In the genomic region with DNA sequence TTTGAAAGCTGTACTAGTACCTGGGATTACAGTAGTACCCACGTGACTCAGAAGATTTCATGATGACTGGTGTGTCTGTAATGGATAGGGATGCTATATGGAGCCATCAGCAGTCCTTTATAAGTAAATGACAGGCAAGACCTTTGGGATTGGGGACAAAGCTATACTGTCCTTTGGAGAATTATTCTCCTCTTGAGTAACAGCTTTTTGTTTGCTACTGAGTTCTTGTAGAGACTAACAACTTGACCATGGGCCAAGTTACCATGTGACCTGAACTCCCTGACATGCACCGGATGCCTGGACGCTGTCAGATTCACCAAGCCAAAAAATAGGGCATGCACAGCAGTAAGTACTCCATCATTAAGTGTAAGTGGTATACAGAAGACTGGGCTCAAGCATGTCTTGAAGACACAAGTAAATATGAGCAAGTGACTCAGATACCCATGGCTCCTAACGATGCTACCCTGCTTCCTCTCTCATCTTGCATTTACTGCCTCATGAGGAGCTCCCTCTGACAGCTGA, we compare ENCODE assay signal across 12 cellular contexts. TPM values are rescaled to one million over a fixed set of nuclear protein-coding genes. Genes with fewer than 3 reads are reported as not detected.
DNase-seq lines count a peak whose midpoint lies in the region; ATAC-seq, FAIRE-seq and TF ChIP-seq lines count a peak whose summit lies in the region.
"Had no signal": no experiment of that assay in that cellular context is flagged by ENCODE, and none has a peak within 500 bp of the region (broad histone marks: within the 10 kb centered on the region; RNA-seq: fewer than 3 reads in every experiment).

No MANE protein-coding gene starts in this region.

- no peak for TF ChIP-seq CTCF in fibroblast of lung (conservative IDR thresholded peaks at IDR 0.05 in 1 of 2, IDR thresholded peaks at IDR 0.05 in 1 of 2; ENCODE audit: low read depth in 1 of 2, low read length in 2 of 2)
- TF ChIP-seq CTCF in uterus (IDR thresholded peaks at IDR 0.05), result peak in 1 of 4 experiments; percentile 4

- H3K4me3 Mint-ChIP-seq in activated naive CD8-positive, alpha-beta T cell, result peak overlapping the region; percentile 15
- no peak overlapping the region for H3K4me3 Mint-ChIP-seq in activated naive CD8-positive, alpha-beta T cell treated with anti-CD3 and anti-CD28 coated beads for 36 hours
- H3K4me3 Mint-ChIP-seq: stimulated activated naive CD8-positive, alpha-beta T cell treated with anti-CD3 and anti-CD28 coated beads, Interleukin-15, amount 100 ng/mL, for 72 hours had no signal

- H3K4me3 ChIP-seq in fibroblast of lung (replicated peaks in 1 of 4; ENCODE audit: control extremely low read depth in 1 of 4, insufficient read depth in 1 of 4, low read depth in 3 of 4, low read length in 4 of 4) (no peak overlapping the region), muscle layer of duodenum (ENCODE audit: low read depth in 1 of 2, low read length in 2 of 2) (no peak overlapping the region), uterus (no peak overlapping the region)
- H3K4me3 ChIP-seq: SJSA1 had no signal

- TF ChIP-seq POLR2A in uterus (IDR thresholded peaks at IDR 0.05), result no peak

- H3K27me3 Mint-ChIP-seq in activated naive CD8-positive, alpha-beta T cell, result no peaks in the 10 kb centered on the region
- H3K27me3 Mint-ChIP-seq in activated naive CD8-positive, alpha-beta T cell treated with anti-CD3 and anti-CD28 coated beads for 36 hours, result no peaks in the 10 kb centered on the region
- H3K27me3 Mint-ChIP-seq: stimulated activated naive CD8-positive, alpha-beta T cell treated with anti-CD3 and anti-CD28 coated beads, Interleukin-15, amount 100 ng/mL, for 72 hours had no signal

- FAIRE-seq in HTR-8/SVneo (lab: Jason Lieb, UNC), result no peak

- intact Hi-C loops in uterus (cut with DNase I; ENCODE audit: low total_unique reads), result no loop called here

- no peak overlapping the region for H3K27ac ChIP-seq in fibroblast of lung (ENCODE audit: insufficient read depth, low read length)
- peak overlapping the region; percentile 56 for H3K27ac ChIP-seq in muscle layer of duodenum (ENCODE audit: low read length)
- H3K27ac ChIP-seq in uterus, result peak overlapping the region; percentile 24 to 49
- H3K27ac ChIP-seq: SJSA1 had no signal

- no peak for ATAC-seq in GM21390 (IDR thresholded peaks at IDR 0.05; ENCODE audit: unreplicated experiment)
- ATAC-seq: stimulated activated naive CD8-positive, alpha-beta T cell treated with anti-CD3 and anti-CD28 coated beads, Interleukin-15, amount 100 ng/mL, for 72 hours had no signal

- H3K9me3 ChIP-seq in fibroblast of lung (ENCODE audit: control insufficient read depth, insufficient read depth, low read depth, low read length) (no peaks in the 10 kb centered on the region), muscle layer of duodenum (ENCODE audit: control insufficient read depth in 1 of 2, low read length in 2 of 2) (no peaks in the 10 kb centered on the region), uterus (no peaks in the 10 kb centered on the region)
- H3K9me3 ChIP-seq: SJSA1 had no signal

- H3K4me1 ChIP-seq in fibroblast of lung (ENCODE audit: control insufficient read depth, extremely low read depth, insufficient read depth, low read length) (no peaks in the 10 kb centered on the region), muscle layer of duodenum (ENCODE audit: control insufficient read depth in 1 of 2, insufficient read depth in 2 of 2, low read length in 2 of 2) (peaks cover 9 to 12% of the 10 kb centered on the region in 2 donors), uterus (peaks cover 0 to 7% of the 10 kb centered on the region in 2 donors)
- H3K4me1 ChIP-seq: SJSA1 had no signal

- H3K27me3 ChIP-seq in fibroblast of lung (ENCODE audit: control insufficient read depth, insufficient read depth, low read length), result no peaks in the 10 kb centered on the region
- no peaks in the 10 kb centered on the region for H3K27me3 ChIP-seq in muscle layer of duodenum (ENCODE audit: low read depth, low read length)
- no peaks in the 10 kb centered on the region for H3K27me3 ChIP-seq in uterus
- H3K27me3 ChIP-seq: SJSA1 had no signal

- H3K36me3 ChIP-seq in fibroblast of lung (ENCODE audit: control insufficient read depth, insufficient read depth, low read length), result no peaks in the 10 kb centered on the region
- H3K36me3 ChIP-seq in muscle layer of duodenum (ENCODE audit: control insufficient read depth in 1 of 2, insufficient read depth in 2 of 2, low read length in 2 of 2), result no peaks in the 10 kb centered on the region
- H3K36me3 ChIP-seq in uterus, result no peaks in the 10 kb centered on the region

- peaks cover 84% of the 10 kb centered on the region for H3K79me2 ChIP-seq in fibroblast of lung (ENCODE audit: control insufficient read depth, insufficient read depth, low read length)

- H3K4me2 ChIP-seq in fibroblast of lung (ENCODE audit: extremely low read depth, insufficient read depth, low read length), result no peak overlapping the region

- H4K20me1 ChIP-seq in fibroblast of lung (ENCODE audit: control insufficient read depth, extremely low read depth, insufficient read depth, low read length), result no peaks in the 10 kb centered on the region

- H2AFZ ChIP-seq in fibroblast of lung (ENCODE audit: low read length), result no peak overlapping the region

- no peaks in the 10 kb centered on the region for H3K9me3 Mint-ChIP-seq in activated naive CD8-positive, alpha-beta T cell (ENCODE audit: low read depth)
- H3K9me3 Mint-ChIP-seq in activated naive CD8-positive, alpha-beta T cell treated with anti-CD3 and anti-CD28 coated beads for 36 hours, result no peaks in the 10 kb centered on the region
- H3K9me3 Mint-ChIP-seq: stimulated activated naive CD8-positive, alpha-beta T cell treated with anti-CD3 and anti-CD28 coated beads, Interleukin-15, amount 100 ng/mL, for 72 hours had no signal

- no peak for DNase-seq in activated naive CD8-positive, alpha-beta T cell treated with anti-CD3 and anti-CD28 coated beads for 36 hours
- DNase-seq in fibroblast of lung (ENCODE audit: low read depth in 2 of 2) (peak; percentile 56 to 76), uterus (peak; percentile 49 to 76), middle frontal gyrus (ENCODE audit: extremely low spot score, low spot score) (no peak), HTR-8/SVneo (ENCODE audit: insufficient read length, low spot score) (no peak)
- DNase-seq: activated gamma-delta T cell; MV-4-11; stimulated activated naive CD8-positive, alpha-beta T cell treated with anti-CD3 and anti-CD28 coated beads, Interleukin-15, amount 100 ng/mL, for 72 hours had no signal

- H3K9ac ChIP-seq in fibroblast of lung (ENCODE audit: insufficient read depth, low read length), result no peak overlapping the region

- peaks cover 10% of the 10 kb centered on the region for H3K36me3 Mint-ChIP-seq in activated naive CD8-positive, alpha-beta T cell
- H3K36me3 Mint-ChIP-seq in activated naive CD8-positive, alpha-beta T cell treated with anti-CD3 and anti-CD28 coated beads for 36 hours, result peaks cover 11% of the 10 kb centered on the region

- H3K4me1 Mint-ChIP-seq in activated naive CD8-positive, alpha-beta T cell (ENCODE audit: low read depth), result peaks cover 63% of the 10 kb centered on the region
- H3K4me1 Mint-ChIP-seq in activated naive CD8-positive, alpha-beta T cell treated with anti-CD3 and anti-CD28 coated beads for 36 hours, result peaks cover 50% of the 10 kb centered on the region

- H3K27ac Mint-ChIP-seq in activated naive CD8-positive, alpha-beta T cell, result peak overlapping the region; percentile 72
- H3K27ac Mint-ChIP-seq in activated naive CD8-positive, alpha-beta T cell treated with anti-CD3 and anti-CD28 coated beads for 36 hours, result no peak overlapping the region
- H3K27ac Mint-ChIP-seq: stimulated activated naive CD8-positive, alpha-beta T cell treated with anti-CD3 and anti-CD28 coated beads, Interleukin-15, amount 100 ng/mL, for 72 hours had no signal

RNA-seq across cellular contexts. Expression of gene SEC11A, which starts 12.9 kb away (rescaled TPM):
- 10 to 100 TPM; 89.3 to 93.5 TPM for total RNA-seq in activated naive CD8-positive, alpha-beta T cell treated with anti-CD3 and anti-CD28 coated beads for 36 hours
- 263 and 300 TPM in 2 replicates for total RNA-seq in fibroblast of lung
- 243 and 254 TPM in 2 replicates for polyA plus RNA-seq in fibroblast of lung
- 206 and 222 TPM in 2 replicates for polyA plus RNA-seq in fibroblast of lung (2012)
- 45.0 and 50.6 TPM in 2 replicates for polyA minus RNA-seq in fibroblast of lung (ENCODE audit: low replicate concordance)
- 100 to 1,000 TPM; 117 to 261 (median 204) TPM for total RNA-seq in uterus

RNA-seq across cellular contexts. Expression of gene NMB, which starts 45.0 kb away (rescaled TPM):
- total RNA-seq in activated naive CD8-positive, alpha-beta T cell treated with anti-CD3 and anti-CD28 coated beads for 36 hours, result 1 to 10 TPM; 2.6 TPM
- total RNA-seq in fibroblast of lung, result 3.1 and 3.6 TPM in 2 replicates
- polyA plus RNA-seq in fibroblast of lung, result 1.5 and 2.4 TPM in 2 replicates
- 4.1 and 7.6 TPM in 2 replicates for polyA plus RNA-seq in fibroblast of lung (2012)
- polyA minus RNA-seq in fibroblast of lung (ENCODE audit: low replicate concordance), result 3.9 and 8.8 TPM in 2 replicates
- total RNA-seq in uterus, result 10 to 100 TPM in 1 of 4 donors, 1 to 10 TPM in 3; 3.1 to 10.5 (median 7.4) TPM

RNA-seq across cellular contexts. Expression of gene ZNF592, which starts 45.4 kb away (rescaled TPM):
- total RNA-seq in activated naive CD8-positive, alpha-beta T cell treated with anti-CD3 and anti-CD28 coated beads for 36 hours, result 10 to 100 TPM; 24.5 to 26.5 TPM
- total RNA-seq in fibroblast of lung, result 3.1 and 5.1 TPM in 2 replicates
- polyA plus RNA-seq in fibroblast of lung, result 7.3 and 7.5 TPM in 2 replicates
- polyA plus RNA-seq in fibroblast of lung (2012), result 9.1 and 10.4 TPM in 2 replicates
- 17.6 and 24.5 TPM in 2 replicates for polyA minus RNA-seq in fibroblast of lung (ENCODE audit: low replicate concordance)
- total RNA-seq in uterus, result 10 to 100 TPM in 2 of 4 donors, 1 to 10 TPM in 2; 4.7 to 48.2 (median 11.7) TPM

RNA-seq across cellular contexts. Expression of gene WDR73, which starts 48.9 kb away (rescaled TPM):
- 10 to 100 TPM; 22.1 to 26.3 TPM for total RNA-seq in activated naive CD8-positive, alpha-beta T cell treated with anti-CD3 and anti-CD28 coated beads for 36 hours
- total RNA-seq in fibroblast of lung (38.3 and 51.1 TPM in 2 replicates), uterus (10 to 100 TPM; 14.4 to 54.3 (median 39.3) TPM)
- polyA plus RNA-seq in fibroblast of lung, result 15.6 and 16.8 TPM in 2 replicates
- polyA plus RNA-seq in fibroblast of lung (2012), result 13.5 and 15.6 TPM in 2 replicates
- 18.1 and 20.7 TPM in 2 replicates for polyA minus RNA-seq in fibroblast of lung (ENCODE audit: low replicate concordance)

Comparison
In these comparisons a context has a peak if more than half of its experiments do, and no peak if none do; other contexts are left out.
1. DNase-seq: peak in fibroblast of lung (2 of 2) and uterus (2 of 2); none in activated naive CD8-positive, alpha-beta T cell treated with anti-CD3 and anti-CD28 coated beads for 36 hours (single experiment), middle frontal gyrus (single experiment) and HTR-8/SVneo (single experiment).